Comparison of ENCODE assay signal across 17 cellular contexts in genomic region chr4:152290522-152290921, GRCh38.
DNase-seq lines count a peak whose midpoint lies in the region; ATAC-seq, FAIRE-seq and TF ChIP-seq lines count a peak whose summit lies in the region.
"Had no signal": no experiment of that assay in that cellular context is flagged by ENCODE, and none has a peak within 500 bp of the region (broad histone marks: within the 10 kb centered on the region; RNA-seq: fewer than 3 reads in every experiment).

No MANE protein-coding gene starts in this region.

- TF ChIP-seq CTCF in dorsolateral prefrontal cortex (IDR thresholded peaks at IDR 0.05 in 54 of 56, conservative IDR thresholded peaks at IDR 0.05 in 2 of 56; ENCODE audit: low read depth in 1 of 56, partially characterized antibody in 56 of 56) (no peak), keratinocyte (optimal IDR thresholded peaks at IDR 0.05 in 1 of 3, IDR thresholded peaks at IDR 0.05 in 1 of 3, conservative IDR thresholded peaks at IDR 0.05 in 1 of 3; ENCODE audit: extremely low read depth in 1 of 3, insufficient read depth in 2 of 3, low read length in 3 of 3) (no peak), left lung (IDR thresholded peaks at IDR 0.05) (no peak)

- dilution Hi-C loops in keratinocyte (cut with MboI; ENCODE audit: extremely low pct_ligation_motif_present, low sequenced_read_pairs): no loop called here

- no peaks in the 10 kb centered on the region for H4K20me1 ChIP-seq in GM23248 (ENCODE audit: insufficient read depth)
- no peaks in the 10 kb centered on the region for H4K20me1 ChIP-seq in keratinocyte (ENCODE audit: control insufficient read depth, extremely low read depth, insufficient read depth, low read length)

- ATAC-seq in left lung (no peak), GM21515 (IDR thresholded peaks at IDR 0.05; ENCODE audit: unreplicated experiment) (no peak), HG03025 (IDR thresholded peaks at IDR 0.05; ENCODE audit: low FRiP score, unreplicated experiment) (no peak)
- ATAC-seq: GM12878, GM23338 had no signal

- H3K4me2 ChIP-seq in GM23248 (ENCODE audit: unreplicated experiment): no peak overlapping the region
- no peak overlapping the region for H3K4me2 ChIP-seq in keratinocyte (ENCODE audit: control insufficient read depth, extremely low read depth, insufficient read depth, low read depth, low read length)
- H3K4me2 ChIP-seq: GM23338 had no signal

- DNase-seq in GM23248 (peak; percentile 25), dorsolateral prefrontal cortex (no peak), keratinocyte (ENCODE audit: low read depth, low spot score) (no peak), superior temporal gyrus (ENCODE audit: extremely low spot score) (peak; percentile 60), left lung (no peak), T-helper 9 cell (no peak)
- DNase-seq: BE2C; CD4-positive, alpha-beta memory T cell; GF-D8; H7 had no signal

- 49 to 50% methylated on average over 3 of the region's 3 CpGs for WGBS in GM23248 (ENCODE audit: low coverage in 1 of 2, low lambda C conversion rate in 2 of 2, missing lambda C conversion rate in 2 of 2), 2 experiments

- no peaks in the 10 kb centered on the region for H3K4me1 ChIP-seq in GM23248 (ENCODE audit: insufficient read depth)
- H3K4me1 ChIP-seq in keratinocyte (ENCODE audit: control insufficient read depth, extremely low read depth, insufficient read depth, low read length): no peaks in the 10 kb centered on the region
- H3K4me1 ChIP-seq in left lung: no peaks in the 10 kb centered on the region
- H3K4me1 ChIP-seq: BE2C had no signal

- no peak overlapping the region for H3K27ac ChIP-seq in GM23248
- peak overlapping the region in 51 of 59 donors; percentile 3 to 80 (median 62) for H3K27ac ChIP-seq in dorsolateral prefrontal cortex
- no peak overlapping the region for H3K27ac ChIP-seq in keratinocyte (ENCODE audit: control insufficient read depth, insufficient read depth, low read length)
- H3K27ac ChIP-seq in left lung: no peak overlapping the region
- H3K27ac ChIP-seq: C4-2B had no signal

- H3K36me3 ChIP-seq in GM23248 (ENCODE audit: low read depth): no peaks in the 10 kb centered on the region
- H3K36me3 ChIP-seq in keratinocyte (ENCODE audit: control insufficient read depth in 2 of 2, extremely low read depth in 1 of 2, insufficient read depth in 2 of 2, low read length in 2 of 2): no peaks in the 10 kb centered on the region
- no peaks in the 10 kb centered on the region for H3K36me3 ChIP-seq in left lung
- H3K36me3 ChIP-seq: BE2C had no signal

- no peak overlapping the region for H3K4me3 ChIP-seq in GM23248
- H3K4me3 ChIP-seq in dorsolateral prefrontal cortex: no peak overlapping the region
- H3K4me3 ChIP-seq in keratinocyte (ENCODE audit: control insufficient read depth in 2 of 3, extremely low read depth in 1 of 3, insufficient read depth in 2 of 3, low read depth in 1 of 3, low read length in 3 of 3): no peak overlapping the region
- H3K4me3 ChIP-seq in left lung: no peak overlapping the region
- H3K4me3 ChIP-seq: GM12878, GM23338 had no signal

- H2AFZ ChIP-seq in GM23248 (no peak overlapping the region), keratinocyte (ENCODE audit: control insufficient read depth, low read length) (no peak overlapping the region)
- H2AFZ ChIP-seq: GM23338 had no signal

- H3K9me1 ChIP-seq in keratinocyte (ENCODE audit: control insufficient read depth, extremely low read depth, insufficient read depth, low read length): no peaks in the 10 kb centered on the region

- intact Hi-C loops in dorsolateral prefrontal cortex (cut with DNase I): no loop called here
- intact Hi-C loops in left lung (cut with DNase I): no loop called here

- no peaks in the 10 kb centered on the region for H3K9me2 ChIP-seq in GM23248 (ENCODE audit: insufficient read depth)

- H3F3A ChIP-seq in GM23248 (ENCODE audit: insufficient read depth): no peaks in the 10 kb centered on the region

- no peaks in the 10 kb centered on the region for H3K79me2 ChIP-seq in GM23248 (ENCODE audit: insufficient read depth)
- H3K79me2 ChIP-seq in keratinocyte (ENCODE audit: control insufficient read depth, insufficient read depth, low read length): no peaks in the 10 kb centered on the region

- H3K9ac ChIP-seq in GM23248 (no peak overlapping the region), keratinocyte (ENCODE audit: control insufficient read depth, extremely low read depth, insufficient read depth, low read length) (no peak overlapping the region)

- peak; percentile 5 for FAIRE-seq in keratinocyte (lab: Jason Lieb, UNC)
- FAIRE-seq: A204.1, GM12878, GM18507 had no signal

- H3K27me3 ChIP-seq in GM23248 (replicated peaks; ENCODE audit: insufficient read depth): no peaks in the 10 kb centered on the region
- no peaks in the 10 kb centered on the region for H3K27me3 ChIP-seq in dorsolateral prefrontal cortex
- H3K27me3 ChIP-seq in keratinocyte (ENCODE audit: control insufficient read depth, extremely low read depth, insufficient read depth, low read length): no peaks in the 10 kb centered on the region
- no peaks in the 10 kb centered on the region for H3K27me3 ChIP-seq in left lung
- H3K27me3 ChIP-seq: BE2C had no signal

- in situ Hi-C loops in GM23248 (cut with MboI): no loop called here

- H3K9me3 ChIP-seq in GM23248 (ENCODE audit: low read depth): no peaks in the 10 kb centered on the region
- no peaks in the 10 kb centered on the region for H3K9me3 ChIP-seq in keratinocyte (ENCODE audit: control insufficient read depth, low read depth, low read length)
- no peaks in the 10 kb centered on the region for H3K9me3 ChIP-seq in left lung
- H3K9me3 ChIP-seq: BE2C had no signal

Comparison
In these comparisons a context has a peak if more than half of its experiments do, and no peak if none do; other contexts are left out.
1. DNase-seq: peak in GM23248 (single experiment) and superior temporal gyrus (single experiment); none in dorsolateral prefrontal cortex (0 of 10), keratinocyte (single experiment), left lung (0 of 2) and T-helper 9 cell (single experiment).
2. H3K27ac ChIP-seq: peak in dorsolateral prefrontal cortex (51 of 59); none in GM23248 (single experiment), keratinocyte (single experiment) and left lung (0 of 2).